23 cellular contexts compared by ENCODE assay signal in the genomic region with DNA sequence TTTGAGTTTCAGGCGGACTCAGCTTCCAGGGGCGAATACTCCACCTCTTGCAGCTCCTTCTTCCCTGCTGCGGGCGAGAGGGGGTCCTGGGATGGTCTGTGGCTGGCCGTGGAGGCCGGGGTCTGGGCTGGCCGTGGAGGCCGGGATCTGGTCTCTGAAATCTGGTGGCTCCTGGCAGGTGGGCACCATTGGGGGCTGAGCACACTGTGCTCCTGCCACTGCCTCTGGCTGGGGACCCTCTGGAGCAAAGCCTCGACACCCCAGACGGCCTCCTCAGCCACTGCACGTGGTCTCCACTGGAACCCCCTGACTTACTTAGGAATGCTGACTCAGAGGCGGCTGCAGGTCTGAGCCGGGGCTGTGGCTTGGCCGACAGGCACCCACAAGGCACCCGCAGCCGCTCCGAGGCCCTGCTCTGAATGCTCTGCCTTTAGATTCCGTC.
"Had no signal": no experiment of that assay in that cellular context is flagged by ENCODE, and none has a peak within 500 bp of the region (broad histone marks: within the 10 kb centered on the region; RNA-seq: fewer than 3 reads in every experiment).

No MANE protein-coding gene starts in this region.

- H3K9me3 Mint-ChIP-seq: natural killer cell treated with Interleukin-12 subunit alpha and Interleukin-12 subunit beta and Interleukin-15 and Interleukin-18, amount 100 ng/mL, for 72 hours; type B pancreatic cell had no signal

- H2AFZ ChIP-seq: neural progenitor cell had no signal

- H3K4me1 ChIP-seq: pancreas, right lobe of liver, stomach, thyroid gland had no signal

- H3K27ac ChIP-seq: dorsolateral prefrontal cortex, esophagus squamous epithelium, neural progenitor cell, pancreas, right lobe of liver, stomach, thyroid gland had no signal

- H3K4me3 Mint-ChIP-seq: memory B cell; mesothelial cell of epicardium; naive B cell; natural killer cell treated with Interleukin-12 subunit alpha and Interleukin-12 subunit beta and Interleukin-15 and Interleukin-18, amount 100 ng/mL, for 72 hours; neural progenitor cell; stimulated activated naive B cell treated with anti-CD40 and anti-IgM and Interleukin-4, amounts not matched to agents 10 μg/mL and 1 μg/mL and 100 μg/mL, for 72 hours; type B pancreatic cell had no signal

- H3K36me3 Mint-ChIP-seq: memory B cell; mesothelial cell of epicardium; naive B cell; natural killer cell treated with Interleukin-12 subunit alpha and Interleukin-12 subunit beta and Interleukin-15 and Interleukin-18, amount 100 ng/mL, for 72 hours; stimulated activated naive B cell treated with anti-CD40 and anti-IgM and Interleukin-4, amounts not matched to agents 10 μg/mL and 1 μg/mL and 100 μg/mL, for 72 hours; type B pancreatic cell had no signal

- H3K4me2 ChIP-seq: neural progenitor cell had no signal

- ATAC-seq: left lobe of liver; mucosa of descending colon; natural killer cell treated with Interleukin-12 subunit alpha and Interleukin-12 subunit beta and Interleukin-15 and Interleukin-18, amount 100 ng/mL, for 72 hours; pancreas; stimulated activated naive B cell treated with anti-CD40 and anti-IgM and Interleukin-4, amounts not matched to agents 10 μg/mL and 1 μg/mL and 100 μg/mL, for 72 hours had no signal

- H3K4me3 ChIP-seq: dorsolateral prefrontal cortex, esophagus squamous epithelium, lung, mucosa of descending colon, neural progenitor cell, pancreas, right lobe of liver, stomach, thyroid gland had no signal

- H3K4me1 Mint-ChIP-seq: memory B cell had no signal

- H3K9ac ChIP-seq: neural progenitor cell had no signal

- H3K27me3 Mint-ChIP-seq: naive B cell; stimulated activated naive B cell treated with anti-CD40 and anti-IgM and Interleukin-4, amounts not matched to agents 10 μg/mL and 1 μg/mL and 100 μg/mL, for 72 hours had no signal

- H3K27ac Mint-ChIP-seq: memory B cell; mesothelial cell of epicardium; natural killer cell treated with Interleukin-12 subunit alpha and Interleukin-12 subunit beta and Interleukin-15 and Interleukin-18, amount 100 ng/mL, for 72 hours; neural progenitor cell; stimulated activated naive B cell treated with anti-CD40 and anti-IgM and Interleukin-4, amounts not matched to agents 10 μg/mL and 1 μg/mL and 100 μg/mL, for 72 hours; type B pancreatic cell had no signal

- H3K36me3 ChIP-seq: esophagus squamous epithelium, neural progenitor cell, pancreas, right lobe of liver, stomach, thyroid gland had no signal

- DNase-seq: dorsolateral prefrontal cortex; effector CD8-positive, alpha-beta T cell; esophagus squamous epithelium; hypothalamus; mucosa of descending colon; naive B cell; nucleus accumbens; pancreas; retina; right lobe of liver; small intestine; stimulated activated CD4-positive, alpha-beta T cell treated with anti-CD3 and anti-CD28 coated beads, Interleukin-15, amount 100 ng/mL, for 24 hours; stimulated activated CD4-positive, alpha-beta T cell treated with anti-CD3 and anti-CD28 coated beads, Interleukin-2, amount 100 ng/mL, for 48 hours; stimulated activated naive B cell treated with anti-CD40 and anti-IgM and Interleukin-4, amounts not matched to agents 10 μg/mL and 1 μg/mL and 100 μg/mL, for 72 hours; stomach; thyroid gland had no signal

- H3K27me3 ChIP-seq: dorsolateral prefrontal cortex, neural progenitor cell, pancreas, right lobe of liver, thyroid gland had no signal

- H3K9me3 ChIP-seq: esophagus squamous epithelium, mucosa of descending colon, pancreas, right lobe of liver, stomach, thyroid gland had no signal
